In genomic region chr1:246156847-246157246, GRCh38 we compare ENCODE assay signal across 2 cellular contexts.
TF ChIP-seq lines count a peak whose summit lies in the region.

No MANE protein-coding gene starts in this region.

TF ChIP-seq in IMR-90, 13 proteins besides CTCF, POLR2A, EP300 and RAD21:
- TF ChIP-seq MXI1 (IDR thresholded peaks at IDR 0.05; ENCODE audit: borderline replicate concordance, low read depth, low read length): no peak
TF ChIP-seq in IMR-90: peak in this region for 0.

TF ChIP-seq in H1, 55 proteins besides CTCF, POLR2A, EP300 and RAD21:
- TF ChIP-seq CBX8 (IDR thresholded peaks at IDR 0.05; ENCODE audit: borderline replicate concordance, low read depth, low read length) (no peak), SIN3A (conservative IDR thresholded peaks at IDR 0.05 in 1 of 2, IDR thresholded peaks at IDR 0.05 in 1 of 2; ENCODE audit: low read depth in 1 of 2, low read length in 2 of 2) (no peak), MAX (IDR thresholded peaks at IDR 0.05) (no peak), EGR1 (IDR thresholded peaks at IDR 0.05; ENCODE audit: borderline replicate concordance, low read depth, low read length) (no peak), SP4 (IDR thresholded peaks at IDR 0.05; ENCODE audit: low read length) (no peak), MAFK (IDR thresholded peaks at IDR 0.05; ENCODE audit: low read depth, low read length) (0 out of 2 replicates have a peak, but pooled peaks have one; percentile 39), BACH1 (IDR thresholded peaks at IDR 0.05; ENCODE audit: low read length) (peak; percentile 75)
